9 cellular contexts compared by ENCODE assay signal in the genomic region with DNA sequence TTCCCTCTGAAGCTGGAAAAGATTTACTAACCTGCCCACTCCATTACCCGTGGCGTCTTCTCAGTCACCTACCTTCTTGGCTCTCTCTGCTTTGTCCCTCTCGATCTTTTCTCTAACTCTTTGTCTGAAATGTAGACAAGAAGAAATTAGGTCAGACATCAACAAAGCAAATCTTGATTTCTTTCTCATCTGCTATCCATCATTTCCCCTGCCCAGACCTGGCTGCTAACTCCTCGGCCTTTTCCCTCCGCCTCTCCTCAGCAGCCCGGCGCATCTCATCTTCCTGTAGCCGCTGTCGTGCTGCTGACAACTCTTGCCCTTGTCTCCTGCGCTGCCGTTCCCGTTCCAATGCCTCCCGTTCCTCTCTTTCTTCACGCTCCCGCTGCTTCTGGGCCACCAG. TPM values are rescaled to one million over a fixed set of nuclear protein-coding genes. Genes with fewer than 3 reads are reported as not detected.
A peak's percentile ranks its signal among the peaks of the same experiment; 100 is the strongest.
DNase-seq lines count a peak whose midpoint lies in the region; ATAC-seq and TF ChIP-seq lines count a peak whose summit lies in the region.
"Had no signal": no experiment of that assay in that cellular context is flagged by ENCODE, and none has a peak within 500 bp of the region (broad histone marks: within the 10 kb centered on the region; RNA-seq: fewer than 3 reads in every experiment).

No MANE protein-coding gene starts in this region.

- no peak overlapping the region for H3K4me3 ChIP-seq in Caco-2 (ENCODE audit: low read depth, low read length)
- peak overlapping the region; percentile 89 for H3K4me3 ChIP-seq in NB4 (ENCODE audit: low read depth, low read length)
- peak overlapping the region in 42 of 59 donors; percentile 72 to 100 (median 97) for H3K4me3 ChIP-seq in dorsolateral prefrontal cortex

- intact Hi-C loops in Caco-2 (cut with micrococcal nuclease; ENCODE audit: unreplicated experiment) (loop anchor here (10.0 kb wide), 1 partner anchor 283 kb away; no protein-coding TSS in a partner anchor), dorsolateral prefrontal cortex (cut with DNase I) (loop anchor here in 1 of 2 donors (10.0 kb wide), 1 partner anchor 283 kb away; no protein-coding TSS in a partner anchor)

- TF ChIP-seq CTCF in Caco-2 (IDR thresholded peaks at IDR 0.05; ENCODE audit: insufficient read depth in 1 of 2, low read depth in 1 of 2, low read length in 1 of 2, severe bottlenecking in 1 of 2, unreplicated experiment in 1 of 2) (no peak), NB4 (IDR thresholded peaks at IDR 0.05; ENCODE audit: low read depth, low read length) (no peak), dorsolateral prefrontal cortex (IDR thresholded peaks at IDR 0.05 in 54 of 56, conservative IDR thresholded peaks at IDR 0.05 in 2 of 56; ENCODE audit: low read depth in 1 of 56, partially characterized antibody in 56 of 56) (no peak), neural crest cell (conservative IDR thresholded peaks at IDR 0.05) (no peak), omental fat pad (IDR thresholded peaks at IDR 0.05) (no peak)

- POLR2A ChIA-PET in Caco-2 (lab: Charles Lee): no interaction called here

- no TSS peak for BruUV-seq in Caco-2 (replicated peaks; lab: Mats Ljungman, UMichigan)

- H3K27ac Mint-ChIP-seq in Caco-2 (ENCODE audit: unreplicated experiment): peak overlapping the region; percentile 91
- H3K27ac Mint-ChIP-seq in neural crest cell (ENCODE audit: unreplicated experiment): peak overlapping the region; percentile 5

- DNase-seq in Caco-2: no peak
- DNase-seq in NB4 (ENCODE audit: low read depth): no peak
- DNase-seq in dorsolateral prefrontal cortex: no peak
- DNase-seq in neural crest cell (ENCODE audit: low read depth, low spot score): no peak
- no peak for DNase-seq in omental fat pad (ENCODE audit: low spot score)
- DNase-seq in T-helper 9 cell: no peak
- DNase-seq in midbrain (lab: John Stamatoyannopoulos, UW): no peak
- DNase-seq: small intestine had no signal

- no peaks in the 10 kb centered on the region for H3K27me3 ChIP-seq in Caco-2 (replicated peaks; ENCODE audit: control insufficient read depth, insufficient read depth, low read length)
- no peaks in the 10 kb centered on the region for H3K27me3 ChIP-seq in dorsolateral prefrontal cortex

- CTCF ChIA-PET in Caco-2 (lab: Charles Lee): interaction anchor here (0.6 to 1.9 kb wide), 2 partner anchors 109 to 290 kb away, joined by 3 to 7 read pairs; no protein-coding TSS in a partner anchor

- H3K27ac ChIP-seq in dorsolateral prefrontal cortex: peak overlapping the region in 2 of 59 donors; percentile 90 to 94

- peak overlapping the region; percentile 81 for H3K4me3 Mint-ChIP-seq in Caco-2 (ENCODE audit: unreplicated experiment)
- peak overlapping the region; percentile 92 for H3K4me3 Mint-ChIP-seq in neural crest cell

- no peak for TF ChIP-seq POLR2A in NB4 (IDR thresholded peaks at IDR 0.05; ENCODE audit: extremely low read depth, insufficient read length)

- ATAC-seq in GM18909 (IDR thresholded peaks at IDR 0.05; ENCODE audit: poor library complexity, unreplicated experiment) (no peak), omental fat pad (ENCODE audit: low FRiP score) (no peak)

- H3K9me3 ChIP-seq in Caco-2: no peaks in the 10 kb centered on the region

- H3K36me3 Mint-ChIP-seq in Caco-2 (ENCODE audit: insufficient read depth, unreplicated experiment): peaks cover 39% of the 10 kb centered on the region
- H3K36me3 Mint-ChIP-seq in neural crest cell (ENCODE audit: low read depth): peaks cover 5% of the 10 kb centered on the region

- peaks cover 15% of the 10 kb centered on the region for H3K4me1 Mint-ChIP-seq in Caco-2 (ENCODE audit: low read depth, unreplicated experiment)
- peaks cover 36% of the 10 kb centered on the region for H3K4me1 Mint-ChIP-seq in neural crest cell

- no peaks in the 10 kb centered on the region; the same call in 1 of the 2 replicates for H3K36me3 ChIP-seq in Caco-2 (ENCODE audit: control insufficient read depth, insufficient read depth, low read length)

- no peaks in the 10 kb centered on the region for H3K9me3 Mint-ChIP-seq in Caco-2 (ENCODE audit: unreplicated experiment)
- no peaks in the 10 kb centered on the region for H3K9me3 Mint-ChIP-seq in neural crest cell

- H3K4me1 ChIP-seq in Caco-2: peaks cover 6% of the 10 kb centered on the region

- no peaks in the 10 kb centered on the region for H3K27me3 Mint-ChIP-seq in Caco-2 (ENCODE audit: insufficient read depth, unreplicated experiment)
- H3K27me3 Mint-ChIP-seq in neural crest cell (ENCODE audit: low read depth): no peaks in the 10 kb centered on the region

RNA-seq across cellular contexts. Expression of a gene that starts 1.2 kb away (rescaled TPM):
- total RNA-seq in Caco-2 (2022) (116 and 118 TPM in 2 replicates), dorsolateral prefrontal cortex (10 to 100 TPM; 50.5 to 93.7 (median 71.1) TPM), neural crest cell (103 and 113 TPM in 2 replicates), omental fat pad (100 to 1,000 TPM; 135 to 196 (median 167) TPM)

RNA-seq across cellular contexts. Expression of a gene that starts 5.6 kb away (rescaled TPM):
- total RNA-seq in Caco-2 (2022) (11.9 and 13.6 TPM in 2 replicates), dorsolateral prefrontal cortex (10 to 100 TPM in 1 of 120 experiments, 1 to 10 TPM in 119; 1.5 to 11.0 (median 4.6) TPM), neural crest cell (7.0 and 7.8 TPM in 2 replicates), omental fat pad (1 to 10 TPM; 3.0 to 6.8 (median 5.7) TPM)

RNA-seq across cellular contexts. Expression of a gene that starts 6.2 kb away (rescaled TPM):
- total RNA-seq in Caco-2 (2022) (23.9 and 24.0 TPM in 2 replicates), dorsolateral prefrontal cortex (1 to 10 TPM; 3.8 to 9.7 (median 6.4) TPM), neural crest cell (15.0 and 15.6 TPM in 2 replicates), omental fat pad (1 to 10 TPM; 7.3 to 9.9 (median 8.2) TPM)

RNA-seq across cellular contexts. Expression of a gene that starts 11.6 kb away (rescaled TPM):
- total RNA-seq in Caco-2 (2022) (0.35 and 0.64 TPM in 2 replicates), dorsolateral prefrontal cortex (1 to 10 TPM in 33 of 120 experiments, under 1 TPM in 84, not detected in 3; 0.18 to 3.0 (median 0.71) TPM), neural crest cell (1.6 and 1.8 TPM in 2 replicates), omental fat pad (10 to 100 TPM; 30.9 to 49.3 (median 44.5) TPM)

RNA-seq across cellular contexts. Expression of a gene that starts 12.6 kb away (rescaled TPM):
- total RNA-seq in Caco-2 (2022) (38.2 and 40.1 TPM in 2 replicates), dorsolateral prefrontal cortex (10 to 100 TPM in 15 of 120 experiments, 1 to 10 TPM in 105; 2.4 to 16.1 (median 6.8) TPM), neural crest cell (57.0 and 60.0 TPM in 2 replicates), omental fat pad (10 to 100 TPM in 1 of 4 donors, 1 to 10 TPM in 3; 2.8 to 18.4 (median 7.0) TPM)
